14 cellular contexts compared by ENCODE assay signal in the genomic region with DNA sequence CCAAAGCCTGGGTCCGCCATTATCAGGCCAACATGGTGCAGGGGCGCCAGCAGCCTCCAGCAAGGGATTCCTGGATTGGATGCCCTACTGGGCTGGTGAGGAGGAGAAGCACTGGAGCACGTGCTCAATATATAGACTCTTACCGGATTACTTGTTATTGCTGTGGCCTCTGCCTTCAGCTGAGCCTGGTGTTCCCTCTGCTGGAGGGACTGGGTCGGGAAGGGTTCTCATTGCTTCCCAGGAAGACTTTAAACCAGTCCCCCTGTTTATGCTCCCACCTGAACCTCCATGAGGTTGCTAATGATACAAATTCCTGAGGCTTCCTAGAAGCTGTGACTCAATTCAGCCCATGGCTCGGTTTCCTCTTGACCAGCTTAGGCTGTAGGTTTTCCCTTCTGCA.
"Had no signal": no experiment of that assay in that cellular context is flagged by ENCODE, and none has a peak within 500 bp of the region (broad histone marks: within the 10 kb centered on the region; RNA-seq: fewer than 3 reads in every experiment).

No MANE protein-coding gene starts in this region.

- H3K27me3 ChIP-seq: body of pancreas, colonic mucosa, neutrophil, thyroid gland had no signal

- H3K36me3 ChIP-seq: colonic mucosa, lower lobe of right lung, neutrophil, thyroid gland had no signal

- DNase-seq: activated CD4-positive, alpha-beta memory T cell treated with anti-CD3 and anti-CD28 coated beads for 36 hours; activated CD4-positive, alpha-beta T cell treated with anti-CD3 and anti-CD28 coated beads for 4 hours; activated CD8-positive, alpha-beta memory T cell treated with anti-CD3 and anti-CD28 coated beads, Interleukin-2, amount 10 ng/mL, durations not matched to agents 7 days and 5 days; body of pancreas; caudate nucleus; colonic mucosa; foreskin keratinocyte; glutamatergic neuron; hippocampal formation; lower lobe of right lung; stimulated activated CD8-positive, alpha-beta memory T cell treated with anti-CD3 and anti-CD28 coated beads, Interleukin-4, amount 100 ng/mL, for 48 hours; stimulated activated naive CD4-positive, alpha-beta T cell; thyroid gland had no signal

- H3K4me1 ChIP-seq: body of pancreas, colonic mucosa, lower lobe of right lung had no signal

- H3K27ac ChIP-seq: body of pancreas, colonic mucosa, foreskin keratinocyte, lower lobe of right lung, neutrophil, thyroid gland had no signal

- H3K9me3 ChIP-seq: body of pancreas, colonic mucosa, lower lobe of right lung, neutrophil, thyroid gland had no signal

- H3K4me3 ChIP-seq: body of pancreas, colonic mucosa, lower lobe of right lung, thyroid gland had no signal
